In genomic region chr10:68333058-68333395, GRCh38 we compare ENCODE assay signal across 8 cellular contexts. TPM values are rescaled to one million over a fixed set of nuclear protein-coding genes. Genes with fewer than 3 reads are reported as not detected.
DNase-seq lines count a peak whose midpoint lies in the region; ATAC-seq and TF ChIP-seq lines count a peak whose summit lies in the region.

No MANE protein-coding gene starts in this region.

- H3K56ac ChIP-seq in H9 (ENCODE audit: insufficient read length, low read depth, low read length) = no peak overlapping the region

- H3K4me1 ChIP-seq in H9 (ENCODE audit: insufficient read depth, low read length) = 0 out of 2 replicates have a peak, but pooled peaks cover 3% of the 10 kb centered on the region
- peaks cover 41% of the 10 kb centered on the region for H3K4me1 ChIP-seq in hepatocyte (ENCODE audit: insufficient read depth)
- peaks cover 26 to 81% (median 64%) of the 10 kb centered on the region in 6 donors for H3K4me1 ChIP-seq in spleen

- POLR2A ChIA-PET in activated CD4-positive, alpha-beta memory T cell treated with anti-CD3 and anti-CD28 coated beads, Interleukin-2, amount 10 ng/mL, durations not matched to agents 7 days and 5 days (lab: Charles Lee) = interaction anchor here (1.1 to 5.2 kb wide), 21 partner anchors 8 to 758 kb away, joined by 3 to 55 read pairs (median 8); partner anchors contain the start of genes DNA2, HERC4, RUFY2 and SIRT1

- no peak overlapping the region for H3T11ph ChIP-seq in H9 (ENCODE audit: low read length)

- no peaks in the 10 kb centered on the region for H3K79me1 ChIP-seq in H9 (ENCODE audit: insufficient read depth, low read depth, low read length, poor library complexity, severe bottlenecking)

- no CpG with 5 or more reads among the region's 10 CpGs for WGBS in H9 (ENCODE audit: extremely low coverage, insufficient read length, low lambda C conversion rate)
- under 1% methylated on average over 10 of the region's 10 CpGs for WGBS in hepatocyte (ENCODE audit: low lambda C conversion rate, missing lambda C conversion rate)
- WGBS in spleen, 5 donors = 0 to 1% (median 1%) methylated on average over 10 of the region's 10 CpGs

- H3K9ac ChIP-seq in H9 (ENCODE audit: extremely low read depth, insufficient read length, low read length) = peak overlapping the region; percentile 100

- H2BK12ac ChIP-seq in H9 (ENCODE audit: insufficient read length, low read depth, low read length) = no peak overlapping the region

- H3K27ac ChIP-seq in H9 (ENCODE audit: insufficient read length, low read depth, low read length) = no peak overlapping the region
- H3K27ac ChIP-seq in hepatocyte = peak overlapping the region; percentile 100
- peak overlapping the region; percentile 99 to 100 (median 99) for H3K27ac ChIP-seq in spleen

- peak overlapping the region; percentile 84 for H3K4me3 ChIP-seq in hepatocyte
- peak overlapping the region; percentile 74 to 92 (median 81) for H3K4me3 ChIP-seq in spleen

- no peak overlapping the region for H4K91ac ChIP-seq in H9 (ENCODE audit: insufficient read length, low read depth, low read length)

- H3K4me3 Mint-ChIP-seq in H9 = peak overlapping the region; percentile 100
- H3K4me3 Mint-ChIP-seq in activated CD4-positive, alpha-beta memory T cell treated with anti-CD3 and anti-CD28 coated beads, Interleukin-2, amount 10 ng/mL, durations not matched to agents 7 days and 5 days = peak overlapping the region; percentile 100

- H3K4me1 Mint-ChIP-seq in H9 = peaks cover 44 to 56% of the 10 kb centered on the region in 2 experiments
- peaks cover 56% of the 10 kb centered on the region for H3K4me1 Mint-ChIP-seq in activated CD4-positive, alpha-beta memory T cell treated with anti-CD3 and anti-CD28 coated beads, Interleukin-2, amount 10 ng/mL, durations not matched to agents 7 days and 5 days

- H2BK120ac ChIP-seq in H9 (ENCODE audit: low read depth, low read length, poor library complexity, severe bottlenecking) = no peak overlapping the region

- H3K36me3 ChIP-seq in hepatocyte (replicated peaks; ENCODE audit: insufficient read depth, low read depth) (no peaks in the 10 kb centered on the region), spleen (peaks cover 0 to 12% (median 2%) of the 10 kb centered on the region in 6 donors)

- H3K4me2 ChIP-seq in H9 (ENCODE audit: insufficient read depth, insufficient read length, low read length) (peak overlapping the region; percentile 66), hepatocyte (peak overlapping the region; percentile 84)

- no peaks in the 10 kb centered on the region for H3K9me3 ChIP-seq in H9 (ENCODE audit: control insufficient read depth, low read depth, low read length)
- H3K9me3 ChIP-seq in hepatocyte (ENCODE audit: low read depth) = no peaks in the 10 kb centered on the region
- H3K9me3 ChIP-seq in spleen = no peaks in the 10 kb centered on the region

- peaks cover 23 to 47% (median 43%) of the 10 kb centered on the region in 3 experiments for H3K36me3 Mint-ChIP-seq in H9 (ENCODE audit: insufficient read depth in 1 of 3, low read depth in 3 of 3)
- H3K36me3 Mint-ChIP-seq in activated CD4-positive, alpha-beta memory T cell treated with anti-CD3 and anti-CD28 coated beads, Interleukin-2, amount 10 ng/mL, durations not matched to agents 7 days and 5 days (ENCODE audit: low read depth) = peaks cover 53% of the 10 kb centered on the region

- H3K27me3 ChIP-seq in H9 (ENCODE audit: insufficient read depth, low read length) (no peaks in the 10 kb centered on the region), hepatocyte (no peaks in the 10 kb centered on the region), spleen (replicated peaks in 1 of 7) (no peaks in the 10 kb centered on the region)

- H3K79me2 ChIP-seq in H9 (ENCODE audit: insufficient read depth, low read length) = peaks cover 44% of the 10 kb centered on the region
- H3K79me2 ChIP-seq in hepatocyte = peaks cover 63% of the 10 kb centered on the region

- H3K9me2 ChIP-seq in hepatocyte (replicated peaks; ENCODE audit: insufficient read depth) = no peaks in the 10 kb centered on the region

- H3K9me3 Mint-ChIP-seq in H9 = peaks cover 0 to 7% of the 10 kb centered on the region in 2 experiments; a peak in 2 of 5 replicates
- H3K9me3 Mint-ChIP-seq in activated CD4-positive, alpha-beta memory T cell treated with anti-CD3 and anti-CD28 coated beads, Interleukin-2, amount 10 ng/mL, durations not matched to agents 7 days and 5 days = no peaks in the 10 kb centered on the region

- no peak overlapping the region for H2BK20ac ChIP-seq in H9 (ENCODE audit: low read depth, low read length, poor library complexity, severe bottlenecking)

- TF ChIP-seq CTCF in H9 (conservative IDR thresholded peaks at IDR 0.05) (no peak), hepatocyte (IDR thresholded peaks at IDR 0.05; ENCODE audit: poor library complexity) (no peak), spleen (IDR thresholded peaks at IDR 0.05 in 8 of 11, conservative IDR thresholded peaks at IDR 0.05 in 3 of 11) (peak in 1 of 11 experiments; percentile 3)

- no peak overlapping the region for H3K18ac ChIP-seq in H9 (ENCODE audit: insufficient read length, low read depth, low read length)

- H4K8ac ChIP-seq in H9 (replicated peaks; ENCODE audit: insufficient read length, low read depth, low read length) = no peak overlapping the region

- H2AFZ ChIP-seq in H9 (ENCODE audit: low read length) (no peak overlapping the region), hepatocyte (peak overlapping the region; percentile 37)

- H2BK15ac ChIP-seq in H9 (ENCODE audit: low read depth, low read length) = no peak overlapping the region

- H2AK5ac ChIP-seq in H9 (ENCODE audit: insufficient read length, low read length) = no peak overlapping the region

- H3K23me2 ChIP-seq in H9 (ENCODE audit: insufficient read length, low read depth, low read length, poor library complexity, severe bottlenecking) = peaks cover 10% of the 10 kb centered on the region

- H2BK5ac ChIP-seq in H9 (ENCODE audit: insufficient read length, low read length) = no peak overlapping the region

- no peak overlapping the region; the same call in 1 of the 2 replicates for H3K14ac ChIP-seq in H9 (ENCODE audit: insufficient read depth, low read length)

- TF ChIP-seq POLR2A in spleen (IDR thresholded peaks at IDR 0.05) = no peak

- peaks cover 2% of the 10 kb centered on the region for H3K27me3 Mint-ChIP-seq in H9 (ENCODE audit: low read depth)
- H3K27me3 Mint-ChIP-seq in activated CD4-positive, alpha-beta memory T cell treated with anti-CD3 and anti-CD28 coated beads, Interleukin-2, amount 10 ng/mL, durations not matched to agents 7 days and 5 days = no peaks in the 10 kb centered on the region

- H3K4ac ChIP-seq in H9 (ENCODE audit: low read depth, low read length) = no peak overlapping the region

- CTCF ChIA-PET in activated CD4-positive, alpha-beta memory T cell treated with anti-CD3 and anti-CD28 coated beads, Interleukin-2, amount 10 ng/mL, durations not matched to agents 7 days and 5 days (lab: Charles Lee) = interaction anchor here (0.6 to 5.9 kb wide), 7 partner anchors 15 to 478 kb away, joined by 3 to 34 read pairs (median 3); partner anchors contain the start of gene RUFY2

- no peak for DNase-seq in H9
- DNase-seq in activated CD4-positive, alpha-beta memory T cell treated with anti-CD3 and anti-CD28 coated beads, Interleukin-2, amount 10 ng/mL, durations not matched to agents 7 days and 5 days = no peak
- no peak for DNase-seq in hepatocyte (ENCODE audit: low spot score)
- DNase-seq in spleen = no peak
- no peak for DNase-seq in DMS53 treated with DMSO at 0.1 percent for 48 hours (lab: John Stamatoyannopoulos, UW; ENCODE audit: unreplicated experiment)
- DNase-seq in superior temporal gyrus (ENCODE audit: extremely low spot score) = no peak

- H4K5ac ChIP-seq in H9 (ENCODE audit: insufficient read length, low read depth, low read length) = no peak overlapping the region

- ATAC-seq in GM18520 (IDR thresholded peaks at IDR 0.05; ENCODE audit: unreplicated experiment) (no peak), HG02798 (IDR thresholded peaks at IDR 0.05; ENCODE audit: poor library complexity, unreplicated experiment) (no peak)

- no peak overlapping the region for H3K23ac ChIP-seq in H9 (ENCODE audit: insufficient read length, low read depth, low read length)

- H4K20me1 ChIP-seq in H9 (ENCODE audit: control insufficient read depth, insufficient read depth, insufficient read length) = no peaks in the 10 kb centered on the region
- peaks cover 52% of the 10 kb centered on the region for H4K20me1 ChIP-seq in hepatocyte (ENCODE audit: insufficient read depth, poor library complexity, severe bottlenecking)

- H3K27ac Mint-ChIP-seq in H9 = peak overlapping the region; percentile 100
- H3K27ac Mint-ChIP-seq in activated CD4-positive, alpha-beta memory T cell treated with anti-CD3 and anti-CD28 coated beads, Interleukin-2, amount 10 ng/mL, durations not matched to agents 7 days and 5 days = peak overlapping the region; percentile 100

- intact Hi-C loops in spleen (cut with DNase I; ENCODE audit: low total_unique reads) = no loop called here

RNA-seq across cellular contexts. Expression of gene PBLD, which starts 0.3 kb away (rescaled TPM):
- total RNA-seq in H9 (2021) = 2.4 and 3.5 TPM in 2 replicates
- 1 to 10 TPM; 1.4 to 2.1 TPM for total RNA-seq in activated CD4-positive, alpha-beta memory T cell treated with anti-CD3 and anti-CD28 coated beads, Interleukin-2, amount 10 ng/mL, durations not matched to agents 7 days and 5 days
- total RNA-seq in hepatocyte = 37.0 and 42.2 TPM in 2 replicates
- polyA plus RNA-seq in hepatocyte = 12.8 and 26.1 TPM in 2 replicates
- 1 to 10 TPM; 1.7 to 6.9 (median 3.5) TPM for total RNA-seq in spleen
- polyA plus RNA-seq in spleen = 1 to 10 TPM in 2 of 3 donors, under 1 TPM in 1; 0.96 to 1.2 (median 1.2) TPM

RNA-seq across cellular contexts. Expression of gene HNRNPH3, which starts 1.2 kb away (rescaled TPM):
- total RNA-seq in H9 (2021) (234 and 244 TPM in 2 replicates), hepatocyte (26.8 and 31.5 TPM in 2 replicates), spleen (100 to 1,000 TPM in 3 of 7 donors, 10 to 100 TPM in 4; 43.2 to 109 (median 79.9) TPM)
- total RNA-seq in activated CD4-positive, alpha-beta memory T cell treated with anti-CD3 and anti-CD28 coated beads, Interleukin-2, amount 10 ng/mL, durations not matched to agents 7 days and 5 days = 100 to 1,000 TPM; 122 to 123 TPM
- polyA plus RNA-seq in hepatocyte (134 and 135 TPM in 2 replicates), spleen (100 to 1,000 TPM in 2 of 3 donors, 10 to 100 TPM in 1; 96.5 to 142 (median 112) TPM)
